ENCODE assay signal across 1 cellular context in genomic region chr6:75244063-75244575, GRCh38.
TF ChIP-seq lines count a peak whose summit lies in the region.

No MANE protein-coding gene starts in this region.

TF ChIP-seq in SK-N-SH treated with all-trans-retinoic acid at 6 μM for 48 hours, 23 proteins besides CTCF, POLR2A, EP300 and RAD21 (continued from another document):
- TF ChIP-seq CREB5 (CRISPR knock-in tag; IDR thresholded peaks at IDR 0.05; ENCODE audit: low read depth), result no peak
- no peak for TF ChIP-seq SNAI2 (CRISPR knock-in tag; IDR thresholded peaks at IDR 0.05)
